In the genomic region with DNA sequence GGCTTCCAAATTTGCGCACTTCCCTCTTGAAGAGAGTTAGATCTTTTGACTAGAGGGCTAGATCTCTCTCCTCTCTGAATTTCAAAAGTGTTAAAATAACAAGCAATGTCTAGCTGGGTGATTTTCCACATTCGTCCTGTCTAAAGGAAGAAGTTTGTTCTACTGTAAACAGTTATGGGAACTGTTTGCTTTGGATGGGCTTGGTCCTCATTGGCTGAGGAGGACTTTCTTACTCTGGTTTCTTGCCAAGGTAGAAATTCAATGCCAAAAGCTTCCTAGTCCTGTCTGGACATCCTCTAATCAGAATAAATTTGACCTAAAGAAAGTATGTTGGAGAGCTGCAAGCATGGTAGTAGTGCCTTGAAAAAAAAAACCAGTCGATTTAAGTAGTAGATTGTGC, we compare ENCODE assay signal across 1 cellular context.
TF ChIP-seq lines count a peak whose summit lies in the region.

No MANE protein-coding gene starts in this region.

TF ChIP-seq in HepG2, 621 proteins besides CTCF, POLR2A, EP300 and RAD21 (continued from another document):
- TF ChIP-seq ZFP91 (CRISPR knock-in tag; IDR thresholded peaks at IDR 0.05; ENCODE audit: borderline replicate concordance) (no peak), MAFF (IDR thresholded peaks at IDR 0.05; ENCODE audit: low read depth, low read length) (no peak)
